ENCODE assay signal across 14 cellular contexts in genomic region chr6:90574610-90575009, GRCh38. TPM values are rescaled to one million over a fixed set of nuclear protein-coding genes. Genes with fewer than 3 reads are reported as not detected.
A peak's percentile ranks its signal among the peaks of the same experiment; 100 is the strongest.
DNase-seq lines count a peak whose midpoint lies in the region; ATAC-seq and TF ChIP-seq lines count a peak whose summit lies in the region.
"Had no signal": no experiment of that assay in that cellular context is flagged by ENCODE, and none has a peak within 500 bp of the region (broad histone marks: within the 10 kb centered on the region; RNA-seq: fewer than 3 reads in every experiment).

No MANE protein-coding gene starts in this region.

- H3K36me3 ChIP-seq in DOHH2 (ENCODE audit: control insufficient read depth, low read length) (peaks cover 20% of the 10 kb centered on the region), Loucy (ENCODE audit: insufficient read depth, low read length) (0 out of 2 replicates have a peak, but pooled peaks cover under 1% of the 10 kb centered on the region), brain microvascular endothelial cell (replicated peaks) (no peaks in the 10 kb centered on the region), mammary epithelial cell (ENCODE audit: insufficient read depth, low read length) (peaks cover 4% of the 10 kb centered on the region)
- H3K36me3 ChIP-seq: gastrocnemius medialis had no signal

- H3K9me2 ChIP-seq in DOHH2 (replicated peaks; ENCODE audit: control insufficient read depth, low read length) (no peaks in the 10 kb centered on the region), Loucy (replicated peaks; ENCODE audit: low read depth, low read length) (no peaks in the 10 kb centered on the region)

- CTCF ChIA-PET in mammary epithelial cell (lab: Charles Lee; ENCODE audit: low non-redundant PET): no interaction called here

- DNase-seq in brain microvascular endothelial cell (peak; percentile 9), midbrain (lab: John Stamatoyannopoulos, UW) (peak; percentile 27), mammary epithelial cell (no peak)
- DNase-seq in stimulated activated naive CD8-positive, alpha-beta T cell treated with anti-CD3 and anti-CD28 coated beads, Interleukin-15, Interleukin-2, amounts not matched to agents 100 U/mL and 50 U/mL, for 24 hours: no peak
- DNase-seq in activated CD4-positive, alpha-beta T cell treated with anti-CD3 and anti-CD28 coated beads for 48 hours: no peak
- no peak for DNase-seq in stimulated activated CD4-positive, alpha-beta T cell treated with anti-CD3 and anti-CD28 coated beads, Interleukin-4, amount 100 ng/mL, for 1 hour
- DNase-seq: activated B cell treated with CpG ODN at 0.5 μM for 24 hours; activated T-cell treated with anti-CD3 and anti-CD28 coated beads, Interleukin-2, amount 50 U/mL, for 1 hour; CD4-positive, alpha-beta T cell; gastrocnemius medialis; Right ventricle myocardium superior; stimulated activated CD4-positive, alpha-beta T cell treated with anti-CD3 and anti-CD28 coated beads, Interleukin-12 subunit alpha, Interleukin-12 subunit beta, amount 100 ng/mL, for 4 hours had no signal

- H4K20me1 ChIP-seq in DOHH2 (ENCODE audit: control insufficient read depth, insufficient read depth, low read depth, low read length): 0 out of 2 replicates have a peak, but pooled peaks cover 6% of the 10 kb centered on the region
- peaks cover 8% of the 10 kb centered on the region for H4K20me1 ChIP-seq in Loucy (ENCODE audit: insufficient read depth, low read length, poor library complexity, severe bottlenecking)
- no peaks in the 10 kb centered on the region for H4K20me1 ChIP-seq in mammary epithelial cell (ENCODE audit: insufficient read depth, low read length)

- intact Hi-C loops in mammary epithelial cell (cut with micrococcal nuclease): loop anchor here (10.0 kb wide), 1 partner anchor 630 kb away; no protein-coding TSS in a partner anchor

- in situ Hi-C loops in brain microvascular endothelial cell (cut with HindIII; ENCODE audit: low pct_ligation_motif_present, low sequenced_read_pairs): no loop called here
- in situ Hi-C loops in mammary epithelial cell (cut with MboI; ENCODE audit: low sequenced_read_pairs in 2 of 2): no loop called here

- dilution Hi-C loops in mammary epithelial cell (cut with HindIII; ENCODE audit: low sequenced_read_pairs): no loop called here

- H3K4me3 ChIP-seq in DOHH2 (ENCODE audit: low read length): no peak overlapping the region
- no peak overlapping the region for H3K4me3 ChIP-seq in Loucy (ENCODE audit: low read length, poor library complexity, severe bottlenecking)
- H3K4me3 ChIP-seq in brain microvascular endothelial cell (ENCODE audit: low read depth, low read length): no peak overlapping the region
- no peak overlapping the region for H3K4me3 ChIP-seq in mammary epithelial cell (replicated peaks in 1 of 3; ENCODE audit: insufficient read depth in 1 of 3, low read depth in 2 of 3, low read length in 3 of 3)
- H3K4me3 ChIP-seq: gastrocnemius medialis had no signal

- H2AFZ ChIP-seq in Loucy (ENCODE audit: low read length) (no peak overlapping the region), mammary epithelial cell (ENCODE audit: low read depth, low read length) (no peak overlapping the region)

- no peak overlapping the region for H3K27ac ChIP-seq in DOHH2 (ENCODE audit: low read depth, low read length)
- no peak overlapping the region for H3K27ac ChIP-seq in brain microvascular endothelial cell
- H3K27ac ChIP-seq in mammary epithelial cell (ENCODE audit: insufficient read depth, low read depth, low read length): no peak overlapping the region
- H3K27ac ChIP-seq: gastrocnemius medialis had no signal

- H3K27me3 ChIP-seq in DOHH2 (ENCODE audit: control insufficient read depth, low read length): no peaks in the 10 kb centered on the region
- no peaks in the 10 kb centered on the region for H3K27me3 ChIP-seq in Loucy (ENCODE audit: insufficient read depth, low read length, poor library complexity, severe bottlenecking)
- no peaks in the 10 kb centered on the region for H3K27me3 ChIP-seq in brain microvascular endothelial cell (replicated peaks)
- H3K27me3 ChIP-seq in mammary epithelial cell (ENCODE audit: insufficient read depth, low read length): no peaks in the 10 kb centered on the region
- H3K27me3 ChIP-seq: gastrocnemius medialis had no signal

- H3K4me2 ChIP-seq in DOHH2 (ENCODE audit: low read length) (no peak overlapping the region), Loucy (ENCODE audit: low read depth, low read length, poor library complexity, severe bottlenecking) (no peak overlapping the region), mammary epithelial cell (ENCODE audit: insufficient read depth, low read depth, low read length) (no peak overlapping the region)

- TF ChIP-seq CTCF in DOHH2 (IDR thresholded peaks at IDR 0.05; ENCODE audit: low read depth, low read length, poor library complexity, severe bottlenecking): peak; percentile 45
- TF ChIP-seq CTCF in Loucy (conservative IDR thresholded peaks at IDR 0.05; ENCODE audit: low read length): peak; percentile 55
- TF ChIP-seq CTCF in brain microvascular endothelial cell (IDR thresholded peaks at IDR 0.05; ENCODE audit: low read depth, low read length, missing control alignments): no peak
- TF ChIP-seq CTCF in mammary epithelial cell (conservative IDR thresholded peaks at IDR 0.05 in 1 of 2, IDR thresholded peaks at IDR 0.05 in 1 of 2; ENCODE audit: extremely low read depth in 1 of 2, insufficient read depth in 1 of 2, low read depth in 1 of 2, low read length in 2 of 2): no peak

- no TSS peak for BruUV-seq in mammary epithelial cell (replicated peaks; lab: Mats Ljungman, UMichigan)

- H3K9ac ChIP-seq in Loucy (ENCODE audit: low read depth, low read length, poor library complexity, severe bottlenecking): no peak overlapping the region
- no peak overlapping the region for H3K9ac ChIP-seq in mammary epithelial cell (ENCODE audit: insufficient read depth, low read length)

- H3F3A ChIP-seq in DOHH2 (ENCODE audit: control insufficient read depth, insufficient read depth) (peaks cover 9% of the 10 kb centered on the region; the same call in 1 of the 2 replicates), Loucy (ENCODE audit: low read depth) (no peaks in the 10 kb centered on the region)

- WGBS in mammary epithelial cell (ENCODE audit: low coverage, missing lambda C conversion rate): 59% methylated on average over 2 of the region's 2 CpGs

- ATAC-seq in stimulated activated naive CD8-positive, alpha-beta T cell treated with anti-CD3 and anti-CD28 coated beads, Interleukin-15, Interleukin-2, amounts not matched to agents 100 U/mL and 50 U/mL, for 24 hours: no peak
- ATAC-seq: gastrocnemius medialis had no signal

- H3K9me3 ChIP-seq in DOHH2 (ENCODE audit: control insufficient read depth, insufficient read depth, low read length): no peaks in the 10 kb centered on the region
- no peaks in the 10 kb centered on the region for H3K9me3 ChIP-seq in Loucy (ENCODE audit: insufficient read depth, low read depth, low read length)
- H3K9me3 ChIP-seq in mammary epithelial cell (replicated peaks; ENCODE audit: insufficient read depth, low read length): no peaks in the 10 kb centered on the region
- H3K9me3 ChIP-seq: gastrocnemius medialis had no signal

- peaks cover 35% of the 10 kb centered on the region for H3K79me2 ChIP-seq in DOHH2 (ENCODE audit: control insufficient read depth, low read length)
- H3K79me2 ChIP-seq in Loucy (ENCODE audit: insufficient read depth, low read length): peaks cover 49% of the 10 kb centered on the region
- peaks cover 75% of the 10 kb centered on the region for H3K79me2 ChIP-seq in mammary epithelial cell (ENCODE audit: insufficient read depth, low read length)

- H3K4me1 ChIP-seq in DOHH2 (ENCODE audit: control insufficient read depth, low read length) (peaks cover 3% of the 10 kb centered on the region; the same call in 1 of the 2 replicates), Loucy (ENCODE audit: insufficient read depth, low read length, poor library complexity, severe bottlenecking) (no peaks in the 10 kb centered on the region), mammary epithelial cell (ENCODE audit: insufficient read depth, low read length) (no peaks in the 10 kb centered on the region)

RNA-seq across cellular contexts. Expression of gene MAP3K7, which starts 12.3 kb away (rescaled TPM):
- 10 to 100 TPM; 32.3 to 39.7 TPM for total RNA-seq in mammary epithelial cell
- polyA plus RNA-seq in mammary epithelial cell: 20.2 TPM
- 18.2 TPM for polyA minus RNA-seq in mammary epithelial cell

Comparison
In these comparisons a context has a peak if more than half of its experiments do, and no peak if none do; other contexts are left out.
1. CTCF ChIP-seq: peak in DOHH2 (single experiment) and Loucy (single experiment); none in brain microvascular endothelial cell (single experiment) and mammary epithelial cell (0 of 2).
2. DNase-seq: peak in brain microvascular endothelial cell (single experiment) and midbrain (single experiment); none in mammary epithelial cell (single experiment), stimulated activated naive CD8-positive, alpha-beta T cell treated with anti-CD3 and anti-CD28 coated beads, Interleukin-15, Interleukin-2, amounts not matched to agents 100 U/mL and 50 U/mL, for 24 hours (single experiment), activated CD4-positive, alpha-beta T cell treated with anti-CD3 and anti-CD28 coated beads for 48 hours (single experiment) and stimulated activated CD4-positive, alpha-beta T cell treated with anti-CD3 and anti-CD28 coated beads, Interleukin-4, amount 100 ng/mL, for 1 hour (single experiment).